ENCODE assay signal across 35 cellular contexts in the genomic region with DNA sequence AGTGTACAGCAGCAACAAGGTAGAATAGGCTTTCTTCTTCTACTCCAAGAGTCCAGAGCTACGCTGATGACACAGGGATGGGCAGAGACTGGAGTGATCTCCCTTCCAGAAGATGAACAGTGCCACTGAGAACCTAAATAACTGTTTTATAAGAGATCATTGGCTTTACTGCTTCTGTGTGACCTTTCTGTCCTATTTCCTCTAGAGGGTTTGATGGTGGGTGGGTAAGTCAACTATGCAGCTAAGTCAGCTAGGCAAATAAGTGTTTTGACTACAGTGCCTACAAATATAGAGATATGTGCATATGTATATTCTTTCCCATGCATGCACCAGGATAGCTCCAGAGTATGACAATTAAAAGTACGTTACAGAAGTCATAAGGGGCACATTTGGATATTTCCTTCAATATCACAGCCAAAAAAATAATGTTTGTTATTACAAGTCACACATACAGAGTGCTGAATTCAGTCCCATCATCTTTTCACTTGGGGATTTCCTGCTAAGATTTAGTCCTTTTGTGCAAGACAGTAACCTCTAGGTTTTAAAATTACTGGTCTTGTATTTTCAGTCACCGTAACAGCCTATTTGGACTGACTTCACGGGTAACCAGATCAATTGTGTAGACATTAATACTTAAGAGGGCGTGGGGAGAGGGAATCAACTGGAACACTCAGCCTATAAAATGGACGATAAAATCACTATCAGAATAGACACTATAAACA.
DNase-seq lines count a peak whose midpoint lies in the region; ATAC-seq and TF ChIP-seq lines count a peak whose summit lies in the region.
"Had no signal": no experiment of that assay in that cellular context is flagged by ENCODE, and none has a peak within 500 bp of the region (broad histone marks: within the 10 kb centered on the region; RNA-seq: fewer than 3 reads in every experiment).

No MANE protein-coding gene starts in this region.

- H3K4me1 Mint-ChIP-seq in memory B cell (peaks cover 25% of the 10 kb centered on the region), T-helper 17 cell (no peaks in the 10 kb centered on the region)
- H3K4me1 Mint-ChIP-seq: activated naive CD8-positive, alpha-beta T cell treated with anti-CD3 and anti-CD28 coated beads, Interleukin-2, amount 50 U/mL, for 24 hours; stimulated activated naive CD8-positive, alpha-beta T cell treated with anti-CD3 and anti-CD28 coated beads, Interleukin-15, amount 100 ng/mL, for 72 hours had no signal

- H3K36me3 ChIP-seq in DND-41 (ENCODE audit: insufficient read depth, low read length) = no peaks in the 10 kb centered on the region
- H3K36me3 ChIP-seq: cardiac muscle cell, HAP-1, heart left ventricle, left ventricle myocardium inferior, thyroid gland, vagina had no signal

- no peak for TF ChIP-seq CTCF in DND-41 (IDR thresholded peaks at IDR 0.05; ENCODE audit: borderline replicate concordance, extremely low read depth, low read length, poor library complexity, severe bottlenecking)
- no peak for TF ChIP-seq CTCF in GM10248 (IDR thresholded peaks at IDR 0.05; ENCODE audit: control extremely low read depth, extremely low read depth, low read depth, missing control alignments)

- H3K4me2 ChIP-seq in DND-41 (ENCODE audit: insufficient read depth, low read length) = no peak overlapping the region
- H3K4me2 ChIP-seq: A549 had no signal

- H3K4me1 ChIP-seq in DND-41 (ENCODE audit: insufficient read depth, low read length) = peaks cover 26% of the 10 kb centered on the region; the same call in 1 of the 2 replicates
- H3K4me1 ChIP-seq: A549, left ventricle myocardium inferior, thyroid gland, vagina had no signal

- H3K27ac ChIP-seq in DND-41 (ENCODE audit: low read length) = no peak overlapping the region
- H3K27ac ChIP-seq: A549, cardiac muscle cell, coronary artery, heart left ventricle, left ventricle myocardium inferior, thyroid gland, vagina had no signal

- H3K9me3 Mint-ChIP-seq in memory B cell = no peaks in the 10 kb centered on the region
- H3K9me3 Mint-ChIP-seq: activated naive CD8-positive, alpha-beta T cell treated with anti-CD3 and anti-CD28 coated beads, Interleukin-2, amount 50 U/mL, for 24 hours; CD4-positive, alpha-beta T cell; effector memory CD8-positive, alpha-beta T cell; stimulated activated naive CD8-positive, alpha-beta T cell treated with anti-CD3 and anti-CD28 coated beads, Interleukin-15, amount 100 ng/mL, for 72 hours; T-helper 1 cell treated with Interleukin-12 subunit alpha and Interleukin-12 subunit beta and Interleukin-4 antibody, amounts not matched to agents 30 μg/mL and 1 μg/mL, for 36 hours had no signal

- ATAC-seq in DND-41 (ENCODE audit: insufficient read depth, low read depth) (no peak), HG02870 (IDR thresholded peaks at IDR 0.05; ENCODE audit: unreplicated experiment) (peak; percentile 39), memory B cell (ENCODE audit: low read depth) (peak; percentile 27), T-helper 17 cell (no peak)
- ATAC-seq: A549; activated naive CD8-positive, alpha-beta T cell treated with anti-CD3 and anti-CD28 coated beads, Interleukin-2, amount 50 U/mL, for 24 hours; effector memory CD8-positive, alpha-beta T cell; esophagus mucosa; heart left ventricle; PC-3; SK-N-SH treated with all-trans-retinoic acid at 6 μM for 48 hours; stimulated activated naive CD8-positive, alpha-beta T cell treated with anti-CD3 and anti-CD28 coated beads, Interleukin-15, amount 100 ng/mL, for 72 hours had no signal

- H3K27me3 Mint-ChIP-seq in memory B cell (no peaks in the 10 kb centered on the region), T-helper 17 cell (peaks cover 6% of the 10 kb centered on the region)
- H3K27me3 Mint-ChIP-seq: activated naive CD8-positive, alpha-beta T cell treated with anti-CD3 and anti-CD28 coated beads, Interleukin-2, amount 50 U/mL, for 24 hours; CD4-positive, alpha-beta T cell; effector memory CD8-positive, alpha-beta T cell; stimulated activated naive CD8-positive, alpha-beta T cell treated with anti-CD3 and anti-CD28 coated beads, Interleukin-15, amount 100 ng/mL, for 72 hours had no signal

- H3K27ac Mint-ChIP-seq in memory B cell (peak overlapping the region; percentile 89), T-helper 17 cell (no peak overlapping the region)
- H3K27ac Mint-ChIP-seq: activated naive CD8-positive, alpha-beta T cell treated with anti-CD3 and anti-CD28 coated beads, Interleukin-2, amount 50 U/mL, for 24 hours; CD4-positive, alpha-beta T cell; effector memory CD8-positive, alpha-beta T cell; stimulated activated naive CD8-positive, alpha-beta T cell treated with anti-CD3 and anti-CD28 coated beads, Interleukin-15, amount 100 ng/mL, for 72 hours; T-helper 1 cell treated with Interleukin-12 subunit alpha and Interleukin-12 subunit beta and Interleukin-4 antibody, amounts not matched to agents 30 μg/mL and 1 μg/mL, for 36 hours had no signal

- H3K9ac ChIP-seq in DND-41 (ENCODE audit: low read depth, low read length) = no peak overlapping the region

- H3K36me3 Mint-ChIP-seq in memory B cell = no peaks in the 10 kb centered on the region
- H3K36me3 Mint-ChIP-seq in T-helper 17 cell (ENCODE audit: low read depth) = no peaks in the 10 kb centered on the region

- H3K9me3 ChIP-seq in DND-41 (ENCODE audit: insufficient read depth, low read length, severe bottlenecking) (no peaks in the 10 kb centered on the region), T-helper 17 cell (ENCODE audit: control insufficient read depth, low read length, poor library complexity, severe bottlenecking) (no peaks in the 10 kb centered on the region)
- H3K9me3 ChIP-seq: A549, HAP-1, heart left ventricle, left ventricle myocardium inferior, thyroid gland, vagina had no signal

- POLR2A ChIA-PET in GM10248 (lab: Yijun Ruan, JAX) = no interaction called here

- H2AFZ ChIP-seq in DND-41 (ENCODE audit: low read depth, low read length) = 0 out of 2 replicates have a peak overlapping the region, but pooled peaks have one; percentile 27

- H3K79me2 ChIP-seq in DND-41 (ENCODE audit: insufficient read depth, low read length) = no peaks in the 10 kb centered on the region

- CTCF ChIA-PET in GM10248 (lab: Yijun Ruan, JAX) = no interaction called here

- DNase-seq in DND-41 = no peak
- DNase-seq in NCI-H2227 treated with DMSO at 0.1 percent for 48 hours (lab: John Stamatoyannopoulos, UW) = peak; percentile 49
- no peak for DNase-seq in memory B cell (ENCODE audit: low spot score in 2 of 2)
- DNase-seq in cerebellar cortex (ENCODE audit: low spot score) = no peak
- DNase-seq in GM10248 (ENCODE audit: extremely low spot score) = no peak
- no peak for DNase-seq in stimulated activated CD4-positive, alpha-beta T cell treated with anti-CD3 and anti-CD28 coated beads, Interleukin-12 subunit alpha, Interleukin-12 subunit beta, amount 100 ng/mL, for 4 hours
- no peak for DNase-seq in T-helper 17 cell
- DNase-seq: activated CD4-positive, alpha-beta T cell treated with anti-CD3 and anti-CD28 coated beads, Interleukin-2, amount 50 U/mL, for 4 hours; activated gamma-delta T cell treated with Interleukin-2 at 50 U/mL for 16 hours; activated naive CD8-positive, alpha-beta T cell treated with anti-CD3 and anti-CD28 coated beads, Interleukin-2, amount 50 U/mL, for 24 hours; activated T-cell treated with anti-CD3 and anti-CD28 coated beads, Interleukin-2, amount 50 U/mL, for 48 hours; AML-193; CD4-positive, alpha-beta T cell; effector memory CD8-positive, alpha-beta T cell; heart left ventricle; islet precursor cell; left ventricle myocardium inferior; NCI-H1105 treated with DMSO at 0.1 percent for 48 hours; NCI-H1930; NCI-H226; PC-3; Right ventricle myocardium superior; small intestine; stimulated activated CD4-positive, alpha-beta T cell treated with anti-CD3 and anti-CD28 coated beads, Interleukin-1b, Interleukin-23, amount 100 ng/mL, for 48 hours; stimulated activated naive CD8-positive, alpha-beta T cell treated with anti-CD3 and anti-CD28 coated beads, Interleukin-15, amount 100 ng/mL, for 72 hours; thyroid gland had no signal

- H3K4me3 Mint-ChIP-seq in memory B cell (peak overlapping the region; percentile 66), T-helper 17 cell (no peak overlapping the region)
- H3K4me3 Mint-ChIP-seq: activated naive CD8-positive, alpha-beta T cell treated with anti-CD3 and anti-CD28 coated beads, Interleukin-2, amount 50 U/mL, for 24 hours; CD4-positive, alpha-beta T cell; effector memory CD8-positive, alpha-beta T cell; stimulated activated naive CD8-positive, alpha-beta T cell treated with anti-CD3 and anti-CD28 coated beads, Interleukin-15, amount 100 ng/mL, for 72 hours; T-helper 1 cell treated with Interleukin-12 subunit alpha and Interleukin-12 subunit beta and Interleukin-4 antibody, amounts not matched to agents 30 μg/mL and 1 μg/mL, for 36 hours had no signal

- no peaks in the 10 kb centered on the region for H3K27me3 ChIP-seq in DND-41 (ENCODE audit: insufficient read depth, low read length, poor library complexity)
- H3K27me3 ChIP-seq: cardiac muscle cell, heart left ventricle, thyroid gland, vagina had no signal

- H3K4me3 ChIP-seq in DND-41 (ENCODE audit: low read depth in 1 of 2, low read length in 2 of 2) = no peak overlapping the region
- H3K4me3 ChIP-seq: A549, cardiac muscle cell, coronary artery, HAP-1, heart left ventricle, left ventricle myocardium inferior, thyroid gland, vagina had no signal

- H4K20me1 ChIP-seq in DND-41 (ENCODE audit: insufficient read depth, low read length) = no peaks in the 10 kb centered on the region

Comparison
In these comparisons a context has a peak if more than half of its experiments do, and no peak if none do; other contexts are left out.
1. ATAC-seq: peak in HG02870 (single experiment) and memory B cell (single experiment); none in DND-41 (single experiment) and T-helper 17 cell (single experiment).